Comparison of ENCODE assay signal across 9 cellular contexts in genomic region chr10:62384057-62384446, GRCh38. TPM values are rescaled to one million over a fixed set of nuclear protein-coding genes. Genes with fewer than 3 reads are reported as not detected.
DNase-seq lines count a peak whose midpoint lies in the region; ATAC-seq and TF ChIP-seq lines count a peak whose summit lies in the region.
"Had no signal": no experiment of that assay in that cellular context is flagged by ENCODE, and none has a peak within 500 bp of the region (broad histone marks: within the 10 kb centered on the region; RNA-seq: fewer than 3 reads in every experiment).

No MANE protein-coding gene starts in this region.

- DNase-seq in GM03348 (ENCODE audit: low spot score) (peak; percentile 55), MM.1S (peak; percentile 66), retinal pigment epithelial cell (ENCODE audit: low read depth) (peak; percentile 49), NCI-H2081 (lab: John Stamatoyannopoulos, UW) (no peak), NCI-H1417 (lab: John Stamatoyannopoulos, UW) (no peak), type B pancreatic cell (ENCODE audit: extremely low spot score, unreplicated experiment) (no peak)
- peak; percentile 83 for DNase-seq in activated effector memory CD4-positive, alpha-beta T cell treated with anti-CD3 and anti-CD28 coated beads, Interleukin-2, amount 50 U/mL, for 16 hours
- DNase-seq: heart right ventricle had no signal

- H3K9me3 Mint-ChIP-seq in type B pancreatic cell, result no peaks in the 10 kb centered on the region

- H3K9ac ChIP-seq in MM.1S (ENCODE audit: low read length), result no peak overlapping the region

- no peaks in the 10 kb centered on the region for H3K4me1 Mint-ChIP-seq in type B pancreatic cell (ENCODE audit: unreplicated experiment)

- no peaks in the 10 kb centered on the region for H3K27me3 ChIP-seq in MM.1S (replicated peaks; ENCODE audit: insufficient read depth, low read length)
- H3K27me3 ChIP-seq: heart right ventricle had no signal

- H3K9me2 ChIP-seq in MM.1S (replicated peaks; ENCODE audit: insufficient read depth, low read length), result no peaks in the 10 kb centered on the region

- no peak overlapping the region for H2AFZ ChIP-seq in MM.1S (ENCODE audit: low read length)

- H3K4me2 ChIP-seq in MM.1S (ENCODE audit: low read depth, low read length), result peak overlapping the region; percentile 12; the same call in 1 of the 2 replicates

- TF ChIP-seq CTCF in MM.1S (IDR thresholded peaks at IDR 0.05; ENCODE audit: low read length) (no peak), retinal pigment epithelial cell (conservative IDR thresholded peaks at IDR 0.05; ENCODE audit: low read depth, low read length) (no peak), type B pancreatic cell (conservative IDR thresholded peaks at IDR 0.05) (no peak)

- H3K27me3 Mint-ChIP-seq in type B pancreatic cell, result peaks cover 7% of the 10 kb centered on the region

- H3K27ac ChIP-seq in MM.1S (ENCODE audit: low read length), result no peak overlapping the region

- no peaks in the 10 kb centered on the region for H4K20me1 ChIP-seq in MM.1S (ENCODE audit: insufficient read depth, low read length)

- no peaks in the 10 kb centered on the region for H3K36me3 Mint-ChIP-seq in type B pancreatic cell

- ATAC-seq in HG03135 (IDR thresholded peaks at IDR 0.05; ENCODE audit: unreplicated experiment), result no peak

- H3K36me3 ChIP-seq in MM.1S (replicated peaks; ENCODE audit: insufficient read depth, low read length), result no peaks in the 10 kb centered on the region
- H3K36me3 ChIP-seq: heart right ventricle had no signal

- H3F3A ChIP-seq in MM.1S (ENCODE audit: insufficient read depth, low read length), result no peaks in the 10 kb centered on the region

- H3K9me3 ChIP-seq in MM.1S (replicated peaks; ENCODE audit: insufficient read depth, low read length), result no peaks in the 10 kb centered on the region
- H3K9me3 ChIP-seq: heart right ventricle had no signal

- H3K4me1 ChIP-seq in MM.1S (ENCODE audit: low read length), result peaks cover 11% of the 10 kb centered on the region; the same call in 1 of the 2 replicates

- no peak overlapping the region for H3K4me3 Mint-ChIP-seq in type B pancreatic cell

- H3K27ac Mint-ChIP-seq in type B pancreatic cell, result no peak overlapping the region

- H3K4me3 ChIP-seq in MM.1S (ENCODE audit: low read length) (no peak overlapping the region), retinal pigment epithelial cell (ENCODE audit: low read length) (no peak overlapping the region)
- H3K4me3 ChIP-seq: heart right ventricle had no signal

- H3K79me2 ChIP-seq in MM.1S (ENCODE audit: low read length), result no peaks in the 10 kb centered on the region

RNA-seq across cellular contexts. Expression of gene ZNF365, which starts 9.9 kb away (rescaled TPM):
- total RNA-seq in type B pancreatic cell (ENCODE audit: low replicate concordance), result 0.38 and 0.63 TPM in 2 replicates

Comparison
In these comparisons a context has a peak if more than half of its experiments do, and no peak if none do; other contexts are left out.
1. DNase-seq: peak in GM03348 (single experiment), MM.1S (single experiment), activated effector memory CD4-positive, alpha-beta T cell treated with anti-CD3 and anti-CD28 coated beads, Interleukin-2, amount 50 U/mL, for 16 hours (single experiment) and retinal pigment epithelial cell (single experiment); none in NCI-H2081 (0 of 2), NCI-H1417 (0 of 3) and type B pancreatic cell (single experiment).